28 cellular contexts compared by ENCODE assay signal in genomic region chr22:34931026-34931425, GRCh38.
DNase-seq lines count a peak whose midpoint lies in the region; ATAC-seq, FAIRE-seq and TF ChIP-seq lines count a peak whose summit lies in the region.
"Had no signal": no experiment of that assay in that cellular context is flagged by ENCODE, and none has a peak within 500 bp of the region (broad histone marks: within the 10 kb centered on the region; RNA-seq: fewer than 3 reads in every experiment).

No MANE protein-coding gene starts in this region.

- no peak for FAIRE-seq in HepG2 (lab: Jason Lieb, UNC)
- no peak for FAIRE-seq in K562 (lab: Jason Lieb, UNC)
- no peak for FAIRE-seq in H1 (lab: Jason Lieb, UNC)
- peak; percentile 84 for FAIRE-seq in urothelium cell line (lab: Jason Lieb, UNC)
- FAIRE-seq: GM12878, GM12892, GM18507 had no signal

- CTCF ChIA-PET in HepG2 (lab: Yijun Ruan, JAX; ENCODE audit: low intra/inter-chr PET ratio, low total read pairs) = no interaction called here
- CTCF ChIA-PET in K562 (lab: Yijun Ruan, JAX; ENCODE audit: low intra/inter-chr PET ratio) = no interaction called here
- CTCF ChIA-PET in H1 (lab: Charles Lee; ENCODE audit: partially characterized antibody) = interaction anchor here (1.1 to 1.4 kb wide), 4 partner anchors 10 to 99 kb away, joined by 3 to 6 read pairs (median 4); no protein-coding TSS in a partner anchor
- CTCF ChIA-PET in T-cell (lab: Charles Lee) = interaction anchor here in 1 of 2 donors (0.6 kb wide), 1 partner anchor 143 kb away, joined by 3 read pairs; no protein-coding TSS in a partner anchor

- H3K23ac ChIP-seq in H1 (ENCODE audit: insufficient read length) (no peak overlapping the region), mesenchymal stem cell (ENCODE audit: low read length in 2 of 2) (no peak overlapping the region)

- H3K27me3 Mint-ChIP-seq in T-cell = peaks cover 0 to 4% of the 10 kb centered on the region in 2 donors
- H3K27me3 Mint-ChIP-seq: CD4-positive, CD25-positive, alpha-beta regulatory T cell had no signal

- no peak overlapping the region for H3K27ac Mint-ChIP-seq in T-cell
- H3K27ac Mint-ChIP-seq: CD14-positive monocyte; CD4-positive, alpha-beta memory T cell; CD4-positive, CD25-positive, alpha-beta regulatory T cell; CD8-positive, alpha-beta memory T cell had no signal

- in situ Hi-C loops in HepG2 (cut with HindIII; ENCODE audit: extremely low pct_ligation_motif_present, low pct_unique_long_range_greater_than_20kb) = no loop called here
- in situ Hi-C loops in K562 (cut with MboI) = no loop called here

- H4K8ac ChIP-seq in H1 (ENCODE audit: extremely low read depth, insufficient read depth, low read length) (no peak overlapping the region), mesenchymal stem cell (ENCODE audit: low read length) (no peak overlapping the region)

- no peaks in the 10 kb centered on the region; a peak in 3 of 5 replicates for H3K27me3 ChIP-seq in HepG2 (ENCODE audit: control insufficient read depth in 1 of 2, insufficient read depth in 2 of 2, low read length in 2 of 2)
- no peaks in the 10 kb centered on the region for H3K27me3 ChIP-seq in right lobe of liver
- H3K27me3 ChIP-seq in K562 (ENCODE audit: control insufficient read depth in 2 of 2, insufficient read depth in 2 of 2, low read length in 2 of 2) = no peaks in the 10 kb centered on the region
- H3K27me3 ChIP-seq in H1 (replicated peaks in 1 of 4; ENCODE audit: control insufficient read depth in 3 of 4, extremely low read depth in 1 of 4, insufficient read depth in 3 of 4, low read length in 3 of 4) = no peaks in the 10 kb centered on the region; a peak in 1 of 7 replicates
- no peaks in the 10 kb centered on the region for H3K27me3 ChIP-seq in mesenchymal stem cell (ENCODE audit: control insufficient read depth in 1 of 2, insufficient read depth in 1 of 2, low read length in 2 of 2)
- H3K27me3 ChIP-seq: BE2C, BLaER1 had no signal

- H3K4me1 ChIP-seq in HepG2 (ENCODE audit: insufficient read depth, low read length) (no peaks in the 10 kb centered on the region), right lobe of liver (no peaks in the 10 kb centered on the region), K562 (replicated peaks in 1 of 2; ENCODE audit: control insufficient read depth in 2 of 2, insufficient read depth in 2 of 2, low read length in 2 of 2) (no peaks in the 10 kb centered on the region), H1 (replicated peaks in 1 of 4; ENCODE audit: control insufficient read depth in 3 of 4, insufficient read depth in 4 of 4, low read length in 3 of 4) (no peaks in the 10 kb centered on the region; a peak in 1 of 7 replicates), mesenchymal stem cell (ENCODE audit: control insufficient read depth, insufficient read depth, low read depth, low read length) (no peaks in the 10 kb centered on the region)
- H3K4me1 ChIP-seq: BE2C, BLaER1 had no signal

- H3K9me3 ChIP-seq in HepG2 (ENCODE audit: low read length) (no peaks in the 10 kb centered on the region), right lobe of liver (no peaks in the 10 kb centered on the region), K562 (replicated peaks; ENCODE audit: control insufficient read depth, insufficient read depth, low read depth, low read length) (no peaks in the 10 kb centered on the region), H1 (ENCODE audit: insufficient read depth in 2 of 2, low read depth in 1 of 2, low read length in 1 of 2) (no peaks in the 10 kb centered on the region), mesenchymal stem cell (ENCODE audit: control insufficient read depth, low read length) (no peaks in the 10 kb centered on the region)
- H3K9me3 ChIP-seq: BE2C had no signal

- H3K27ac ChIP-seq in HepG2 (ENCODE audit: extremely low read length, insufficient read depth, low read length) = no peak overlapping the region
- no peak overlapping the region for H3K27ac ChIP-seq in right lobe of liver
- no peak overlapping the region for H3K27ac ChIP-seq in K562 (ENCODE audit: extremely low read depth, low read depth, low read length)
- no peak overlapping the region for H3K27ac ChIP-seq in H1 (ENCODE audit: low read depth, low read length)
- H3K27ac ChIP-seq in mesenchymal stem cell (ENCODE audit: low read length, poor library complexity, severe bottlenecking) = no peak overlapping the region
- H3K27ac ChIP-seq: 22Rv1, BLaER1 had no signal

- no peak overlapping the region for H3K4ac ChIP-seq in H1 (replicated peaks; ENCODE audit: insufficient read length, low read depth, low read length)
- no peak overlapping the region for H3K4ac ChIP-seq in mesenchymal stem cell (ENCODE audit: low read depth in 1 of 2, low read length in 2 of 2)

- H3K23me2 ChIP-seq in H1 (ENCODE audit: low read depth, low read length) = no peaks in the 10 kb centered on the region

- H3K18ac ChIP-seq in H1 (ENCODE audit: extremely low read depth, low read length) = no peak overlapping the region
- H3K18ac ChIP-seq in mesenchymal stem cell (ENCODE audit: low read depth in 1 of 2, low read length in 2 of 2) = no peak overlapping the region

- TF ChIP-seq CTCF in HepG2 (CRISPR knock-in tag; IDR thresholded peaks at IDR 0.05) (no peak), right lobe of liver (IDR thresholded peaks at IDR 0.05) (no peak), K562 (IDR thresholded peaks at IDR 0.05 in 2 of 3, conservative IDR thresholded peaks at IDR 0.05 in 1 of 3; ENCODE audit: insufficient read depth in 2 of 3, low read depth in 1 of 3, low read length in 3 of 3) (no peak), H1 (IDR thresholded peaks at IDR 0.05; ENCODE audit: control extremely low read depth in 1 of 3, insufficient read depth in 1 of 3, low read depth in 1 of 3, low read length in 3 of 3) (no peak), GM20000 (IDR thresholded peaks at IDR 0.05; ENCODE audit: extremely low read depth, missing control alignments) (no peak)

- no peak overlapping the region for H2BK20ac ChIP-seq in H1 (ENCODE audit: low read length)

- no peak for ATAC-seq in HepG2
- no peak for ATAC-seq in right lobe of liver
- ATAC-seq in K562 = no peak
- no peak for ATAC-seq in T-cell (replicated peaks in 1 of 4)
- ATAC-seq: GM12878 had no signal

- no peak for DNase-seq in HepG2 (ENCODE audit: low spot score)
- DNase-seq in right lobe of liver = no peak
- no peak for DNase-seq in K562 (ENCODE audit: extremely low read depth in 1 of 4, low spot score in 3 of 4)
- no peak for DNase-seq in H1 (ENCODE audit: low read depth in 1 of 2, low spot score in 2 of 2)
- no peak for DNase-seq in urothelium cell line (ENCODE audit: low spot score)
- no peak for DNase-seq in mesenchymal stem cell
- DNase-seq in T-cell = no peak
- DNase-seq in GM20000 (ENCODE audit: low spot score) = no peak
- DNase-seq: ACHN; BE2C; C1 segment of cervical spinal cord; CD4-positive, alpha-beta memory T cell; CD4-positive, CD25-positive, alpha-beta regulatory T cell; CD8-positive, alpha-beta memory T cell; COR-L47; DMS 273 treated with DMSO at 0.1 percent for 48 hours; DMS153; DMS53; DMS79; DND-41; EL; GDM1 had no signal

- no peak overlapping the region for H4K91ac ChIP-seq in H1 (replicated peaks; ENCODE audit: insufficient read length, low read length)
- H4K91ac ChIP-seq in mesenchymal stem cell (ENCODE audit: low read length) = no peak overlapping the region

- H3K56ac ChIP-seq in H1 (replicated peaks; ENCODE audit: insufficient read length, low read depth, low read length) = no peak overlapping the region

- H3K4me1 Mint-ChIP-seq in T-cell = no peaks in the 10 kb centered on the region
- H3K4me1 Mint-ChIP-seq: CD14-positive monocyte; CD4-positive, alpha-beta memory T cell; CD4-positive, CD25-positive, alpha-beta regulatory T cell; CD8-positive, alpha-beta memory T cell had no signal

- H2BK5ac ChIP-seq in H1 (ENCODE audit: low read depth, low read length) = no peak overlapping the region
- no peak overlapping the region for H2BK5ac ChIP-seq in mesenchymal stem cell (ENCODE audit: low read depth, low read length, poor library complexity, severe bottlenecking)

- H3K4me2 ChIP-seq in HepG2 (ENCODE audit: low read depth, low read length) = no peak overlapping the region
- H3K4me2 ChIP-seq in K562 (ENCODE audit: insufficient read depth, low read length) = no peak overlapping the region
- H3K4me2 ChIP-seq in H1 (ENCODE audit: insufficient read depth in 1 of 2, low read depth in 2 of 2, low read length in 2 of 2) = no peak overlapping the region
- H3K4me2 ChIP-seq in mesenchymal stem cell (ENCODE audit: low read length, poor library complexity, severe bottlenecking) = no peak overlapping the region
- H3K4me2 ChIP-seq: BLaER1 had no signal

- H3K14ac ChIP-seq in H1 (ENCODE audit: insufficient read length) (no peak overlapping the region), mesenchymal stem cell (ENCODE audit: low read length in 2 of 2) (no peak overlapping the region)

- H3K4me3 Mint-ChIP-seq in T-cell = no peak overlapping the region
- H3K4me3 Mint-ChIP-seq: CD14-positive monocyte; CD4-positive, CD25-positive, alpha-beta regulatory T cell; CD8-positive, alpha-beta memory T cell had no signal

- POLR2A ChIA-PET in HepG2 (lab: Yijun Ruan, JAX) (no interaction called here), K562 (lab: Yijun Ruan, JAX) (no interaction called here), H1 (lab: Charles Lee; ENCODE audit: partially characterized antibody) (no interaction called here), T-cell (lab: Charles Lee) (no interaction called here)

- H3K36me3 Mint-ChIP-seq in T-cell = no peaks in the 10 kb centered on the region
- H3K36me3 Mint-ChIP-seq: CD14-positive monocyte; CD4-positive, alpha-beta memory T cell; CD4-positive, CD25-positive, alpha-beta regulatory T cell; CD8-positive, alpha-beta memory T cell had no signal

- H3K79me1 ChIP-seq in H1 (ENCODE audit: low read depth, low read length) = no peaks in the 10 kb centered on the region
- no peaks in the 10 kb centered on the region for H3K79me1 ChIP-seq in mesenchymal stem cell (replicated peaks; ENCODE audit: low read length, poor library complexity, severe bottlenecking)

- H3K79me2 ChIP-seq in HepG2 (ENCODE audit: insufficient read depth, low read length) = no peaks in the 10 kb centered on the region
- H3K79me2 ChIP-seq in K562 (ENCODE audit: control insufficient read depth, insufficient read depth, low read length) = no peaks in the 10 kb centered on the region
- no peaks in the 10 kb centered on the region for H3K79me2 ChIP-seq in H1 (ENCODE audit: control insufficient read depth in 1 of 2, insufficient read depth in 2 of 2, low read length in 2 of 2)

- intact Hi-C loops in HepG2 (cut with micrococcal nuclease; ENCODE audit: unreplicated experiment) = no loop called here
- intact Hi-C loops in right lobe of liver (cut with DNase I) = no loop called here
- intact Hi-C loops in K562 (cut with micrococcal nuclease) = no loop called here

- H3K9me1 ChIP-seq in K562 (ENCODE audit: control insufficient read depth, insufficient read depth, low read length) = no peaks in the 10 kb centered on the region

- H2AFZ ChIP-seq in HepG2 (ENCODE audit: low read length) (no peak overlapping the region), K562 (ENCODE audit: low read depth, low read length) (no peak overlapping the region), H1 (ENCODE audit: low read length) (no peak overlapping the region), mesenchymal stem cell (ENCODE audit: low read depth, low read length) (no peak overlapping the region)

- no peak overlapping the region for H3K4me3 ChIP-seq in HepG2 (replicated peaks in 1 of 3; ENCODE audit: insufficient read depth in 1 of 3, low read depth in 2 of 3, low read length in 3 of 3)
- no peak overlapping the region for H3K4me3 ChIP-seq in right lobe of liver
- no peak overlapping the region for H3K4me3 ChIP-seq in K562
- H3K4me3 ChIP-seq in H1 (ENCODE audit: extremely low read depth in 1 of 4, insufficient read depth in 2 of 4, low read depth in 3 of 4, low read length in 4 of 4) = no peak overlapping the region
- no peak overlapping the region for H3K4me3 ChIP-seq in mesenchymal stem cell (ENCODE audit: insufficient read depth in 1 of 2, low read depth in 1 of 2, low read length in 2 of 2)
- H3K4me3 ChIP-seq: BLaER1, GM12878 had no signal

- H2BK12ac ChIP-seq in H1 (ENCODE audit: low read depth, low read length) = no peak overlapping the region
- H2BK12ac ChIP-seq in mesenchymal stem cell (ENCODE audit: low read length in 2 of 2) = no peak overlapping the region

- TF ChIP-seq POLR2A in HepG2 (IDR thresholded peaks at IDR 0.05; ENCODE audit: insufficient read depth in 1 of 2, low read depth in 2 of 2, low read length in 2 of 2) = no peak
- no peak for TF ChIP-seq POLR2A in right lobe of liver (IDR thresholded peaks at IDR 0.05)
- no peak for TF ChIP-seq POLR2A in K562 (conservative IDR thresholded peaks at IDR 0.05)
- no peak for TF ChIP-seq POLR2A in H1 (IDR thresholded peaks at IDR 0.05; ENCODE audit: control extremely low read depth in 1 of 2, low read depth in 2 of 2, low read length in 2 of 2)

- TF ChIP-seq EP300 in HepG2 (IDR thresholded peaks at IDR 0.05; ENCODE audit: low read depth in 2 of 2, low read length in 2 of 2) = no peak
- no peak for TF ChIP-seq EP300 in HepG2 (CRISPR knock-in tag; IDR thresholded peaks at IDR 0.05; ENCODE audit: borderline replicate concordance)
- no peak for TF ChIP-seq EP300 in K562 (IDR thresholded peaks at IDR 0.05; ENCODE audit: low read length)
- TF ChIP-seq EP300 in H1 (IDR thresholded peaks at IDR 0.05; ENCODE audit: borderline replicate concordance in 1 of 2, low read depth in 2 of 2, low read length in 2 of 2) = no peak

- BruUV-seq in HepG2 (replicated peaks; lab: Mats Ljungman, UMichigan) (no TSS peak), K562 (replicated peaks; lab: Mats Ljungman, UMichigan) (no TSS peak)

- H2BK120ac ChIP-seq in H1 (replicated peaks; ENCODE audit: low read depth, low read length) (no peak overlapping the region), mesenchymal stem cell (ENCODE audit: low read depth, low read length) (no peak overlapping the region)

- no peak for TF ChIP-seq RAD21 in HepG2 (CRISPR knock-in tag; IDR thresholded peaks at IDR 0.05)
- TF ChIP-seq RAD21 in K562 (CRISPR knock-in tag; conservative IDR thresholded peaks at IDR 0.05 in 1 of 2, IDR thresholded peaks at IDR 0.05 in 1 of 2) = no peak
- no peak for TF ChIP-seq RAD21 in H1 (IDR thresholded peaks at IDR 0.05 in 1 of 2, conservative IDR thresholded peaks at IDR 0.05 in 1 of 2; ENCODE audit: low read depth in 2 of 2, low read length in 2 of 2)

- H3K9me3 Mint-ChIP-seq in T-cell = peaks cover 0 to 5% (median 4%) of the 10 kb centered on the region in 3 donors

- no peak overlapping the region for H4K5ac ChIP-seq in H1 (ENCODE audit: insufficient read length, low read depth, low read length)

- WGBS in HepG2 (ENCODE audit: low lambda C conversion rate) = 1% methylated on average over 4 of the region's 4 CpGs
- WGBS in right lobe of liver (ENCODE audit: insufficient coverage, low coverage, low lambda C conversion rate, missing lambda C conversion rate) = 46% methylated on average over 4 of the region's 4 CpGs
- 3% methylated on average over 4 of the region's 4 CpGs for WGBS in K562 (ENCODE audit: insufficient coverage, low coverage, missing lambda C conversion rate)
- WGBS in H1 (ENCODE audit: extremely low coverage in 1 of 2, insufficient coverage in 1 of 2, insufficient read length in 1 of 2, insufficient replicate concordance in 2 of 2, low coverage in 1 of 2, low lambda C conversion rate in 2 of 2, missing lambda C conversion rate in 1 of 2), 2 experiments = 80% methylated on average over 4 of the region's 4 CpGs; no CpG with 5 or more reads in 1 of the 2 experiments
- WGBS in mesenchymal stem cell = 69% methylated on average over 4 of the region's 4 CpGs

- H3K36me3 ChIP-seq in HepG2 (replicated peaks in 1 of 2; ENCODE audit: control insufficient read depth in 1 of 2, insufficient read depth in 2 of 2, low read length in 2 of 2) (no peaks in the 10 kb centered on the region), right lobe of liver (no peaks in the 10 kb centered on the region), K562 (ENCODE audit: control insufficient read depth, insufficient read depth, low read length) (no peaks in the 10 kb centered on the region), H1 (ENCODE audit: control insufficient read depth in 2 of 4, insufficient read depth in 4 of 4, low read length in 3 of 4) (no peaks in the 10 kb centered on the region), mesenchymal stem cell (ENCODE audit: control insufficient read depth in 1 of 2, insufficient read depth in 2 of 2, low read depth in 1 of 2, low read length in 2 of 2) (no peaks in the 10 kb centered on the region)
- H3K36me3 ChIP-seq: BE2C, BLaER1 had no signal

- no peak overlapping the region for H2AK5ac ChIP-seq in H1 (ENCODE audit: low read depth, low read length)
- H2AK5ac ChIP-seq in mesenchymal stem cell (ENCODE audit: low read length, severe bottlenecking) = no peak overlapping the region

- H3K9ac ChIP-seq in HepG2 (ENCODE audit: insufficient read depth, low read depth, low read length) (no peak overlapping the region), K562 (ENCODE audit: insufficient read depth in 1 of 2, low read depth in 2 of 2, low read length in 2 of 2) (no peak overlapping the region), H1 (replicated peaks in 1 of 4; ENCODE audit: extremely low read depth in 1 of 4, low read depth in 3 of 4, low read length in 3 of 4) (no peak overlapping the region), mesenchymal stem cell (ENCODE audit: low read length) (no peak overlapping the region)
- H3K9ac ChIP-seq: BLaER1 had no signal

- H2BK15ac ChIP-seq in H1 (ENCODE audit: low read length) (no peak overlapping the region), mesenchymal stem cell (ENCODE audit: low read depth, poor library complexity, severe bottlenecking) (no peak overlapping the region)

- H4K20me1 ChIP-seq in HepG2 (ENCODE audit: insufficient read depth, low read length) = no peaks in the 10 kb centered on the region
- no peaks in the 10 kb centered on the region for H4K20me1 ChIP-seq in K562 (replicated peaks; ENCODE audit: control insufficient read depth, insufficient read depth, low read length)
- no peaks in the 10 kb centered on the region for H4K20me1 ChIP-seq in H1 (replicated peaks in 1 of 2; ENCODE audit: control insufficient read depth in 1 of 2, insufficient read depth in 2 of 2, low read length in 2 of 2)
- H4K20me1 ChIP-seq: BLaER1 had no signal

Comparison
In these comparisons a context has a peak if more than half of its experiments do, and no peak if none do; other contexts are left out.
1. Of the 241 proteins assayed by ChIP-seq in both HepG2 and K562: peak only in HepG2: none; only in K562: MAFG; in both: MAFF and MAFK; in neither: 238.